In genomic region chr21:20927555-20927954, GRCh38 we compare ENCODE assay signal across 5 cellular contexts.
DNase-seq lines count a peak whose midpoint lies in the region; ATAC-seq, FAIRE-seq and TF ChIP-seq lines count a peak whose summit lies in the region.
"Not testable (repeated sequence)": the region's sequence is repeated elsewhere in the genome, so short reads cannot be mapped to it uniquely, and the experiment has no call there.

No MANE protein-coding gene starts in this region.

- H3K79me1 ChIP-seq in neuronal stem cell (ENCODE audit: low read depth, low read length) = not testable (repeated sequence)

- H3K4me3 ChIP-seq in kidney (ENCODE audit: low read length in 2 of 2); neuronal stem cell (ENCODE audit: low read length in 2 of 2); osteoblast (ENCODE audit: insufficient read depth, low read length); spleen; aorta (ENCODE audit: low read length in 2 of 2): not testable (repeated sequence)

- H3K23ac ChIP-seq in neuronal stem cell (ENCODE audit: low read depth, low read length, poor library complexity) = not testable (repeated sequence)

- H2BK5ac ChIP-seq in neuronal stem cell (ENCODE audit: low read length) = not testable (repeated sequence)

- peak overlapping the region; percentile 38 for H3K14ac ChIP-seq in neuronal stem cell (ENCODE audit: low read length)

- FAIRE-seq in kidney (lab: Jason Lieb, UNC) = not testable (repeated sequence)

- not testable (repeated sequence) for H2BK15ac ChIP-seq in neuronal stem cell (ENCODE audit: low read length)

- not testable (repeated sequence) for H3K9me3 ChIP-seq in kidney (ENCODE audit: control insufficient read depth in 1 of 2, low read length in 2 of 2); neuronal stem cell (replicated peaks in 1 of 2; ENCODE audit: control insufficient read depth in 2 of 2, insufficient read depth in 1 of 2, low read depth in 1 of 2, low read length in 2 of 2); osteoblast (ENCODE audit: low read depth, low read length); aorta (ENCODE audit: control insufficient read depth, low read length)
- peaks cover 0 to 29% (median 7%) of the 10 kb centered on the region in 8 donors for H3K9me3 ChIP-seq in spleen

- H4K91ac ChIP-seq in neuronal stem cell (ENCODE audit: low read depth, low read length, poor library complexity) = not testable (repeated sequence)

- H3K27me3 ChIP-seq in neuronal stem cell (ENCODE audit: control insufficient read depth in 3 of 3, insufficient read depth in 3 of 3, low read depth in 1 of 3, low read length in 3 of 3); osteoblast (ENCODE audit: insufficient read depth, low read length); spleen (replicated peaks in 1 of 7); aorta (ENCODE audit: control insufficient read depth in 1 of 2, insufficient read depth in 2 of 2, low read length in 1 of 2): not testable (repeated sequence)

- H4K20me1 ChIP-seq in osteoblast (ENCODE audit: insufficient read depth, low read length) = not testable (repeated sequence)

- not testable (repeated sequence) for H3K4me2 ChIP-seq in neuronal stem cell (ENCODE audit: insufficient read depth, low read length, poor library complexity, severe bottlenecking); osteoblast (ENCODE audit: insufficient read depth, low read length)

- H3K4ac ChIP-seq in neuronal stem cell (ENCODE audit: low read length) = not testable (repeated sequence)

- ATAC-seq in aorta (ENCODE audit: low FRiP score) = not testable (repeated sequence)

- TF ChIP-seq CTCF in kidney (IDR thresholded peaks at IDR 0.05; ENCODE audit: borderline replicate concordance, extremely low read depth, insufficient read depth); osteoblast (IDR thresholded peaks at IDR 0.05; ENCODE audit: extremely low read depth, low read depth, low read length); spleen (IDR thresholded peaks at IDR 0.05 in 8 of 11, conservative IDR thresholded peaks at IDR 0.05 in 3 of 11): not testable (repeated sequence)

- H4K8ac ChIP-seq in neuronal stem cell (ENCODE audit: low read depth, low read length) = not testable (repeated sequence)

- not testable (repeated sequence) for H2AFZ ChIP-seq in neuronal stem cell (ENCODE audit: low read length); osteoblast (ENCODE audit: low read length)

- not testable (repeated sequence) for TF ChIP-seq POLR2A in spleen (IDR thresholded peaks at IDR 0.05)

- not testable (repeated sequence) for H2BK12ac ChIP-seq in neuronal stem cell (ENCODE audit: low read length)

- DNase-seq in kidney (peak; percentile 57), osteoblast (ENCODE audit: insufficient read length, low spot score, missing footprints) (peak; percentile 22), spleen (peak; percentile 63), aorta (peak; percentile 31 to 61)
- not testable (repeated sequence) for DNase-seq in neuronal stem cell (ENCODE audit: low spot score)

- H3K4me1 ChIP-seq in kidney (ENCODE audit: control insufficient read depth in 1 of 2, insufficient read depth in 1 of 2, low read depth in 1 of 2, low read length in 2 of 2); neuronal stem cell (ENCODE audit: control insufficient read depth in 2 of 2, insufficient read depth in 1 of 2, low read depth in 1 of 2, low read length in 2 of 2); osteoblast (ENCODE audit: insufficient read depth, low read length); spleen; aorta (ENCODE audit: control insufficient read depth in 1 of 2, insufficient read depth in 2 of 2, low read length in 2 of 2): not testable (repeated sequence)

- not testable (repeated sequence) for H2AK5ac ChIP-seq in neuronal stem cell (ENCODE audit: low read depth, low read length)

- not testable (repeated sequence) for H2BK120ac ChIP-seq in neuronal stem cell (ENCODE audit: low read depth, low read length)

- intact Hi-C loops in kidney (cut with DNase I); spleen (cut with DNase I; ENCODE audit: low total_unique reads); aorta (cut with DNase I): not testable (repeated sequence)

- not testable (repeated sequence) for H3K18ac ChIP-seq in neuronal stem cell (ENCODE audit: low read length)

- H3K9ac ChIP-seq in kidney (ENCODE audit: low read length in 2 of 2); neuronal stem cell (ENCODE audit: low read depth, low read length, poor library complexity): not testable (repeated sequence)

- not testable (repeated sequence) for H3K27ac ChIP-seq in kidney (ENCODE audit: low read depth in 2 of 2, low read length in 2 of 2); neuronal stem cell (replicated peaks; ENCODE audit: low read length); osteoblast (ENCODE audit: low read depth, low read length); spleen; aorta (ENCODE audit: low read depth in 1 of 2, low read length in 2 of 2)

- not testable (repeated sequence) for H3K79me2 ChIP-seq in osteoblast (ENCODE audit: insufficient read depth, low read length)

- not testable (repeated sequence) for H3K36me3 ChIP-seq in kidney (ENCODE audit: control insufficient read depth in 1 of 2, insufficient read depth in 2 of 2, low read length in 2 of 2); neuronal stem cell (replicated peaks in 1 of 2; ENCODE audit: control insufficient read depth in 2 of 2, insufficient read depth in 2 of 2, low read length in 2 of 2); osteoblast (ENCODE audit: insufficient read depth, low read length); spleen; aorta (ENCODE audit: control insufficient read depth in 1 of 2, insufficient read depth in 2 of 2, low read length in 1 of 2)

- WGBS in neuronal stem cell (ENCODE audit: extremely low coverage in 2 of 2, insufficient read length in 2 of 2, insufficient replicate concordance in 1 of 2), 2 donors = no CpG with 5 or more reads among the region's 13 CpGs
- WGBS in spleen, 5 donors = 78 to 93% (median 86%) methylated on average over 13 of the region's 13 CpGs
- WGBS in aorta, 2 donors = 88 to 92% methylated on average over 13 of the region's 13 CpGs
